Comparison of ENCODE assay signal across 21 cellular contexts in the genomic region with DNA sequence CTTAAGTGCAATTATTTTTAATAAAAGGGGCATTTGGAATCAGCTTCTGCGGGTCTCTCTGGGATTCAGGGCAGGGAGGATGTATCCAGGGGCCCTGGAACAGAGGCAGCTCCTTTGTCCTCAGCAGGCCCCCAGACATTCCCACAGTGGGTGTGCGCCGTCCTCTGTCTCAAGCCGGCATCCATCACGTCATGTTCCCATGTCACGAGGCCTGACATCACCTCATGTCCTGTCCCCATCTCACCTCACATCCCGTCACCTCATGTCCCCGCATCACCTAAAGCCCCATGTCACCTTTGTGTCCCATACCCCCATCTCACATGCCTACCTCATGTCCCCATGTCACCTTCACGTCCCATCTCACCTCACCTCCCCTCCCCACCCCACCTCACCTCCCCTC. TPM values are rescaled to one million over a fixed set of nuclear protein-coding genes. Genes with fewer than 3 reads are reported as not detected.
DNase-seq lines count a peak whose midpoint lies in the region; ATAC-seq, FAIRE-seq and TF ChIP-seq lines count a peak whose summit lies in the region.
"Had no signal": no experiment of that assay in that cellular context is flagged by ENCODE, and none has a peak within 500 bp of the region (broad histone marks: within the 10 kb centered on the region; RNA-seq: fewer than 3 reads in every experiment).

No MANE protein-coding gene starts in this region.

- peaks cover 5% of the 10 kb centered on the region for H3K36me3 ChIP-seq in right atrium auricular region
- H3K36me3 ChIP-seq: BE2C, HAP-1, SJSA1 had no signal

- no peaks in the 10 kb centered on the region for H3K9me3 ChIP-seq in right atrium auricular region
- H3K9me3 ChIP-seq: BE2C, SJSA1 had no signal

- H3K27me3 Mint-ChIP-seq in glutamatergic neuron (ENCODE audit: unreplicated experiment): peaks cover 12% of the 10 kb centered on the region
- H3K27me3 Mint-ChIP-seq in activated naive CD8-positive, alpha-beta T cell treated with anti-CD3 and anti-CD28 coated beads for 36 hours: peaks cover 6% of the 10 kb centered on the region

- peak overlapping the region; percentile 61 for H3K4me3 Mint-ChIP-seq in glutamatergic neuron (ENCODE audit: unreplicated experiment)
- H3K4me3 Mint-ChIP-seq in activated naive CD8-positive, alpha-beta T cell treated with anti-CD3 and anti-CD28 coated beads for 36 hours: no peak overlapping the region

- TF ChIP-seq CTCF in right atrium auricular region (IDR thresholded peaks at IDR 0.05) (no peak), glutamatergic neuron (IDR thresholded peaks at IDR 0.05; ENCODE audit: partially characterized antibody, unreplicated experiment) (no peak)

- no peaks in the 10 kb centered on the region for H3K4me1 ChIP-seq in right atrium auricular region
- H3K4me1 ChIP-seq: SJSA1 had no signal

- peaks cover 18% of the 10 kb centered on the region for H3K36me3 Mint-ChIP-seq in glutamatergic neuron (ENCODE audit: unreplicated experiment)
- peaks cover 4% of the 10 kb centered on the region for H3K36me3 Mint-ChIP-seq in activated naive CD8-positive, alpha-beta T cell treated with anti-CD3 and anti-CD28 coated beads for 36 hours

- intact Hi-C loops in Right ventricle myocardium inferior (cut with DNase I) (no loop called here), sciatic nerve (cut with DNase I) (no loop called here)

- DNase-seq in Right ventricle myocardium inferior (ENCODE audit: missing footprints) (peak; percentile 37), right atrium auricular region (ENCODE audit: low spot score) (no peak), HTR-8/SVneo (ENCODE audit: insufficient read length, low spot score) (no peak), glutamatergic neuron (no peak), sciatic nerve (ENCODE audit: low spot score) (peak; percentile 39), islet precursor cell (no peak), frontal cortex (ENCODE audit: low spot score in 2 of 2) (no peak)
- no peak for DNase-seq in activated naive CD8-positive, alpha-beta T cell treated with anti-CD3 and anti-CD28 coated beads for 36 hours
- DNase-seq: BE2C, DMS79 treated with DMSO at 0.1 percent for 48 hours, NCI-H1092 treated with DMSO at 0.1 percent for 48 hours, NCI-H1436 treated with DMSO at 0.1 percent for 48 hours, NCI-H1930, NCI-H2227 treated with DMSO at 0.1 percent for 48 hours, NCI-H510A treated with DMSO at 0.1 percent for 48 hours, NCI-H748 treated with DMSO at 0.1 percent for 48 hours had no signal

- peaks cover 30% of the 10 kb centered on the region for H3K4me1 Mint-ChIP-seq in glutamatergic neuron (ENCODE audit: low read depth, unreplicated experiment)
- H3K4me1 Mint-ChIP-seq in activated naive CD8-positive, alpha-beta T cell treated with anti-CD3 and anti-CD28 coated beads for 36 hours: no peaks in the 10 kb centered on the region

- no peaks in the 10 kb centered on the region for H3K27me3 ChIP-seq in right atrium auricular region
- H3K27me3 ChIP-seq: BE2C, SJSA1 had no signal

- peaks cover 33% of the 10 kb centered on the region for H3K9me3 Mint-ChIP-seq in glutamatergic neuron (ENCODE audit: unreplicated experiment)
- H3K9me3 Mint-ChIP-seq in activated naive CD8-positive, alpha-beta T cell treated with anti-CD3 and anti-CD28 coated beads for 36 hours: peaks cover 5% of the 10 kb centered on the region

- ATAC-seq in Right ventricle myocardium inferior (no peak), sciatic nerve (no peak)
- ATAC-seq: GM12878 had no signal

- H3K4me3 ChIP-seq in right atrium auricular region: no peak overlapping the region
- H3K4me3 ChIP-seq: GM12878, HAP-1, SJSA1 had no signal

- peak overlapping the region; percentile 98 for H3K27ac Mint-ChIP-seq in glutamatergic neuron (ENCODE audit: unreplicated experiment)
- H3K27ac Mint-ChIP-seq in activated naive CD8-positive, alpha-beta T cell treated with anti-CD3 and anti-CD28 coated beads for 36 hours: no peak overlapping the region

- H3K27ac ChIP-seq in right atrium auricular region: no peak overlapping the region
- H3K27ac ChIP-seq: KMS-11, SJSA1 had no signal

- peak; percentile 16 for FAIRE-seq in HTR-8/SVneo (lab: Jason Lieb, UNC)
- no peak for FAIRE-seq in frontal cortex (lab: Jason Lieb, UNC)
- FAIRE-seq: A204.1, GM12878 had no signal

RNA-seq across cellular contexts. Expression of gene GAA, which starts 18.5 kb away (rescaled TPM):
- total RNA-seq in Right ventricle myocardium inferior (46.0 TPM), right atrium auricular region (10 to 100 TPM; 54.8 to 99.1 TPM), glutamatergic neuron (ENCODE audit: unreplicated experiment) (384 TPM), sciatic nerve (60.7 TPM), frontal cortex (12.2 TPM)
- total RNA-seq in activated naive CD8-positive, alpha-beta T cell treated with anti-CD3 and anti-CD28 coated beads for 36 hours: 10 to 100 TPM; 39.3 to 43.9 TPM

RNA-seq across cellular contexts. Expression of gene EIF4A3, which starts 27.1 kb away (rescaled TPM):
- total RNA-seq in Right ventricle myocardium inferior: 31.3 TPM
- 10 to 100 TPM; 24.6 to 31.0 TPM for total RNA-seq in right atrium auricular region
- 110 TPM for total RNA-seq in glutamatergic neuron (ENCODE audit: unreplicated experiment)
- 66.0 TPM for total RNA-seq in sciatic nerve
- 79.9 TPM for total RNA-seq in frontal cortex
- 100 to 1,000 TPM; 192 to 197 TPM for total RNA-seq in activated naive CD8-positive, alpha-beta T cell treated with anti-CD3 and anti-CD28 coated beads for 36 hours

RNA-seq across cellular contexts. Expression of gene CARD14, which starts 50.0 kb away (rescaled TPM):
- total RNA-seq in Right ventricle myocardium inferior (not detected), right atrium auricular region (not detected), glutamatergic neuron (ENCODE audit: unreplicated experiment) (1.1 TPM), sciatic nerve (0.49 TPM), frontal cortex (0.41 TPM)
- not detected for total RNA-seq in activated naive CD8-positive, alpha-beta T cell treated with anti-CD3 and anti-CD28 coated beads for 36 hours
- total RNA-seq: GM12878, SJSA1 had no signal

Comparison
In these comparisons a context has a peak if more than half of its experiments do, and no peak if none do; other contexts are left out.
1. DNase-seq: peak in Right ventricle myocardium inferior (single experiment) and sciatic nerve (single experiment); none in right atrium auricular region (single experiment), HTR-8/SVneo (single experiment), glutamatergic neuron (single experiment), islet precursor cell (single experiment), frontal cortex (0 of 2) and activated naive CD8-positive, alpha-beta T cell treated with anti-CD3 and anti-CD28 coated beads for 36 hours (single experiment).